Comparison of ENCODE assay signal across 1 cellular context in the genomic region with DNA sequence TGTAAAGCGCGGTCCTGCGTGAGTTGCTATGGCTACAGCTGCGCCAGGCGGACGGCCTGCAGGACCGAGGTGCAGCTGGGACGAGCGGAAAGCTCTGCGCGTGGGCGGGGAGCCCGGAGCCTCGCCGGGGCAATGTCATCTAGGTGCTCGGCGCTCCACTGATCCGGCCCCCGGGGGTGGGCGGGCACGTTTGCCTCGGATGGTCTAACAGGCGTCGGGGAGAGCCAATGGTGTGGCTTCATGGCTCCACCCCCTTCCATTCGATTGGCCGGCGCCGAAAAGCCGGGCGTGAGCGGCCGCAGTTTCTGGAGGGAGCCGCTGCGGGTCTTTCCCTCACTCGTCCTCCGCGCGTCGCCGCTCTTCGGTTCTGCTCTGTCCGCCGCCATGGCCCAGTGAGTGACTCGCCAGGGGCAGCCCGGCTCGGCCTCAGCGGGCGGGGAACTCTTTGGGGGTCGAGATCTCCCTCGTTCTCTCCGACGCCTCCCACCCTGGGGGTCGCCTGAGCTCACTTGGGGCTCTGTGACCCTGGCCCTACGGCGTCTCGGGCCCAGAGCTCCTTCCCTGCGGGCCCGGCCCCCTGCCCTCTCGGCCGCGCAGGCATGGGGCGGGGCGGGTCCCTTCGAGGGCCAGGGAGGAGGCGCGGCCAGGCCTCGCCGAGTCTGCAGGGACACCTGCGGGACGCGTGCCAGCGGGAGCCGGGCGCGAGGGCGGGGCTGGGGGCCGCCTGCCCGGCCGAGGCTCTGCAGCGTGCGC.
TF ChIP-seq lines count a peak whose summit lies in the region.

TSS of gene PGD (plus strand) at position 331 of the 753 bp plus-strand sequence. CDS start at position 385, 54 bp downstream.

TF ChIP-seq in HepG2, 621 proteins besides CTCF, POLR2A, EP300 and RAD21 (continued from another document and continues in another):
- TF ChIP-seq, protein P1, sequence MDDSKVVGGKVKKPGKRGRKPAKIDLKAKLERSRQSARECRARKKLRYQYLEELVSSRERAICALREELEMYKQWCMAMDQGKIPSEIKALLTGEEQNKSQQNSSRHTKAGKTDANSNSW (CRISPR knock-in tag; IDR thresholded peaks at IDR 0.05; ENCODE audit: borderline replicate concordance): no peak; the same call in 1 of the 2 replicates
- 0 out of 2 replicates have a peak, but pooled peaks have one; percentile 21 for TF ChIP-seq ZNF570 (CRISPR knock-in tag; IDR thresholded peaks at IDR 0.05; ENCODE audit: borderline replicate concordance)
- TF ChIP-seq CSRNP2 (CRISPR knock-in tag; conservative IDR thresholded peaks at IDR 0.05; ENCODE audit: low read depth): 0 out of 2 replicates have a peak, but pooled peaks have one; percentile 81
- peak; percentile 11; the same call in 1 of the 2 replicates for TF ChIP-seq SIX4 (CRISPR knock-in tag; IDR thresholded peaks at IDR 0.05)
- peak; percentile 60; the same call in 1 of the 2 replicates for TF ChIP-seq ZNF772 (CRISPR knock-in tag; IDR thresholded peaks at IDR 0.05)
- no peak for TF ChIP-seq ZNF552 (CRISPR knock-in tag; IDR thresholded peaks at IDR 0.05; ENCODE audit: borderline replicate concordance)
- TF ChIP-seq HNF1A (IDR thresholded peaks at IDR 0.05; ENCODE audit: low read depth): no peak
- no peak for TF ChIP-seq HNF1A (CRISPR knock-in tag; IDR thresholded peaks at IDR 0.05; ENCODE audit: borderline replicate concordance)
- peak; percentile 79 for TF ChIP-seq THAP11 (CRISPR knock-in tag; IDR thresholded peaks at IDR 0.05)
- peak; percentile 94 for TF ChIP-seq MXD3 (CRISPR knock-in tag; IDR thresholded peaks at IDR 0.05)
- no peak for TF ChIP-seq SYNCRIP (IDR thresholded peaks at IDR 0.05; ENCODE audit: insufficient read depth, low read depth, low read length)
- no peak for TF ChIP-seq RORA (CRISPR knock-in tag; IDR thresholded peaks at IDR 0.05)
- peak; percentile 62; the same call in 1 of the 2 replicates for TF ChIP-seq MIER2 (CRISPR knock-in tag; IDR thresholded peaks at IDR 0.05)
- TF ChIP-seq, protein P2, sequence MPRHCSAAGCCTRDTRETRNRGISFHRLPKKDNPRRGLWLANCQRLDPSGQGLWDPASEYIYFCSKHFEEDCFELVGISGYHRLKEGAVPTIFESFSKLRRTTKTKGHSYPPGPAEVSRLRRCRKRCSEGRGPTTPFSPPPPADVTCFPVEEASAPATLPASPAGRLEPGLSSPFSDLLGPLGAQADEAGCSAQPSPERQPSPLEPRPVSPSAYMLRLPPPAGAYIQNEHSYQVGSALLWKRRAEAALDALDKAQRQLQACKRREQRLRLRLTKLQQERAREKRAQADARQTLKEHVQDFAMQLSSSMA (CRISPR knock-in tag; IDR thresholded peaks at IDR 0.05): no peak; the same call in 1 of the 2 replicates
- TF ChIP-seq ATM (IDR thresholded peaks at IDR 0.05; ENCODE audit: borderline replicate concordance): no peak
- 0 out of 2 replicates have a peak, but pooled peaks have one; percentile 45 for TF ChIP-seq FUBP1 (CRISPR knock-in tag; IDR thresholded peaks at IDR 0.05; ENCODE audit: borderline replicate concordance)
- TF ChIP-seq, protein P3, sequence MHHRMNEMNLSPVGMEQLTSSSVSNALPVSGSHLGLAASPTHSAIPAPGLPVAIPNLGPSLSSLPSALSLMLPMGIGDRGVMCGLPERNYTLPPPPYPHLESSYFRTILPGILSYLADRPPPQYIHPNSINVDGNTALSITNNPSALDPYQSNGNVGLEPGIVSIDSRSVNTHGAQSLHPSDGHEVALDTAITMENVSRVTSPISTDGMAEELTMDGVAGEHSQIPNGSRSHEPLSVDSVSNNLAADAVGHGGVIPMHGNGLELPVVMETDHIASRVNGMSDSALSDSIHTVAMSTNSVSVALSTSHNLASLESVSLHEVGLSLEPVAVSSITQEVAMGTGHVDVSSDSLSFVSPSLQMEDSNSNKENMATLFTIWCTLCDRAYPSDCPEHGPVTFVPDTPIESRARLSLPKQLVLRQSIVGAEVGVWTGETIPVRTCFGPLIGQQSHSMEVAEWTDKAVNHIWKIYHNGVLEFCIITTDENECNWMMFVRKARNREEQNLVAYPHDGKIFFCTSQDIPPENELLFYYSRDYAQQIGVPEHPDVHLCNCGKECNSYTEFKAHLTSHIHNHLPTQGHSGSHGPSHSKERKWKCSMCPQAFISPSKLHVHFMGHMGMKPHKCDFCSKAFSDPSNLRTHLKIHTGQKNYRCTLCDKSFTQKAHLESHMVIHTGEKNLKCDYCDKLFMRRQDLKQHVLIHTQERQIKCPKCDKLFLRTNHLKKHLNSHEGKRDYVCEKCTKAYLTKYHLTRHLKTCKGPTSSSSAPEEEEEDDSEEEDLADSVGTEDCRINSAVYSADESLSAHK (CRISPR knock-in tag; IDR thresholded peaks at IDR 0.05; ENCODE audit: borderline replicate concordance): peak; percentile 31; the same call in 1 of the 2 replicates
- TF ChIP-seq NR2F2 (IDR thresholded peaks at IDR 0.05; ENCODE audit: borderline replicate concordance, low read depth): no peak
- TF ChIP-seq ZNF446 (CRISPR knock-in tag; IDR thresholded peaks at IDR 0.05): peak; percentile 91
- no peak for TF ChIP-seq NFE2L2 (IDR thresholded peaks at IDR 0.05; ENCODE audit: low read length)
- TF ChIP-seq ZBTB43 (CRISPR knock-in tag; conservative IDR thresholded peaks at IDR 0.05): peak; percentile 85
- peak; percentile 84 for TF ChIP-seq YEATS4 (CRISPR knock-in tag; IDR thresholded peaks at IDR 0.05; ENCODE audit: borderline replicate concordance)
- peak; percentile 78 for TF ChIP-seq MEF2D (CRISPR knock-in tag; IDR thresholded peaks at IDR 0.05)
- TF ChIP-seq ZNF414 (CRISPR knock-in tag; IDR thresholded peaks at IDR 0.05): 0 out of 2 replicates have a peak, but pooled peaks have one; percentile 19
- TF ChIP-seq, protein P4, sequence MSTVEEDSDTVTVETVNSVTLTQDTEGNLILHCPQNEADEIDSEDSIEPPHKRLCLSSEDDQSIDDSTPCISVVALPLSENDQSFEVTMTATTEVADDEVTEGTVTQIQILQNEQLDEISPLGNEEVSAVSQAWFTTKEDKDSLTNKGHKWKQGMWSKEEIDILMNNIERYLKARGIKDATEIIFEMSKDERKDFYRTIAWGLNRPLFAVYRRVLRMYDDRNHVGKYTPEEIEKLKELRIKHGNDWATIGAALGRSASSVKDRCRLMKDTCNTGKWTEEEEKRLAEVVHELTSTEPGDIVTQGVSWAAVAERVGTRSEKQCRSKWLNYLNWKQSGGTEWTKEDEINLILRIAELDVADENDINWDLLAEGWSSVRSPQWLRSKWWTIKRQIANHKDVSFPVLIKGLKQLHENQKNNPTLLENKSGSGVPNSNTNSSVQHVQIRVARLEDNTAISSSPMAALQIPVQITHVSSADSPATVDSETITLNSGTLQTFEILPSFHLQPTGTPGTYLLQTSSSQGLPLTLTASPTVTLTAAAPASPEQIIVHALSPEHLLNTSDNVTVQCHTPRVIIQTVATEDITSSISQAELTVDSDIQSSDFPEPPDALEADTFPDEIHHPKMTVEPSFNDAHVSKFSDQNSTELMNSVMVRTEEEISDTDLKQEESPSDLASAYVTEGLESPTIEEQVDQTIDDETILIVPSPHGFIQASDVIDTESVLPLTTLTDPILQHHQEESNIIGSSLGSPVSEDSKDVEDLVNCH (CRISPR knock-in tag; IDR thresholded peaks at IDR 0.05): no peak
- TF ChIP-seq MXD1 (CRISPR knock-in tag; IDR thresholded peaks at IDR 0.05): peak; percentile 78
- TF ChIP-seq KAT2B (IDR thresholded peaks at IDR 0.05; ENCODE audit: borderline replicate concordance, low read depth, low read length): no peak
- TF ChIP-seq ZNF619 (CRISPR knock-in tag; IDR thresholded peaks at IDR 0.05): peak; percentile 95; the same call in 1 of the 2 replicates
